Comparison of ENCODE assay signal across 8 cellular contexts in genomic region chr3:47577583-47578118, GRCh38. TPM values are rescaled to one million over a fixed set of nuclear protein-coding genes. Genes with fewer than 3 reads are reported as not detected.
DNase-seq lines count a peak whose midpoint lies in the region; ATAC-seq, FAIRE-seq and TF ChIP-seq lines count a peak whose summit lies in the region.

No MANE protein-coding gene starts in this region.

- H3K79me1 ChIP-seq in mesenchymal stem cell (replicated peaks; ENCODE audit: low read length, poor library complexity, severe bottlenecking), result no peaks in the 10 kb centered on the region

- peak overlapping the region; percentile 13 for H4K8ac ChIP-seq in mesenchymal stem cell (ENCODE audit: low read length)

- H2AFZ ChIP-seq in mesenchymal stem cell (ENCODE audit: low read depth, low read length), result peak overlapping the region; percentile 29

- TF ChIP-seq RAD21 in A549 (conservative IDR thresholded peaks at IDR 0.05 in 1 of 2, IDR thresholded peaks at IDR 0.05 in 1 of 2), result no peak

- ATAC-seq in A549 (peak; percentile 59 to 75), HG02885 (IDR thresholded peaks at IDR 0.05; ENCODE audit: poor library complexity, unreplicated experiment) (peak; percentile 13), GM19397 (IDR thresholded peaks at IDR 0.05; ENCODE audit: unreplicated experiment) (no peak)

- TF ChIP-seq POLR2A in A549 (IDR thresholded peaks at IDR 0.05; ENCODE audit: low read length) (no peak), uterus (IDR thresholded peaks at IDR 0.05) (no peak)

- CTCF ChIA-PET in A549 (lab: Yijun Ruan, JAX), result interaction anchor here (0.8 kb wide), 1 partner anchor 9 kb away, joined by 3 read pairs; no protein-coding TSS in a partner anchor

- 12% methylated on average over 10 of the region's 49 CpGs for WGBS in A549 (ENCODE audit: missing lambda C conversion rate)
- 18% methylated on average over 36 of the region's 49 CpGs for WGBS in mesenchymal stem cell

- H2BK12ac ChIP-seq in mesenchymal stem cell (ENCODE audit: low read length in 2 of 2), result no peak overlapping the region

- H4K91ac ChIP-seq in mesenchymal stem cell (ENCODE audit: low read length), result no peak overlapping the region

- no peak overlapping the region for H3K18ac ChIP-seq in mesenchymal stem cell (ENCODE audit: low read depth in 1 of 2, low read length in 2 of 2)

- H2AK5ac ChIP-seq in mesenchymal stem cell (ENCODE audit: low read length, severe bottlenecking), result no peak overlapping the region

- H3K27ac ChIP-seq in A549 (peak overlapping the region in 1 of 2 experiments; percentile 62; a peak in 3 of 6 replicates), mesenchymal stem cell (ENCODE audit: low read length, poor library complexity, severe bottlenecking) (no peak overlapping the region), uterus (no peak overlapping the region)

- no peak overlapping the region for H3K9ac ChIP-seq in mesenchymal stem cell (ENCODE audit: low read length)

- no peak for TF ChIP-seq EP300 in A549 (IDR thresholded peaks at IDR 0.05)

- H3K4me3 ChIP-seq in A549, result peak overlapping the region; percentile 92
- H3K4me3 ChIP-seq in mesenchymal stem cell (ENCODE audit: insufficient read depth in 1 of 2, low read depth in 1 of 2, low read length in 2 of 2), result peak overlapping the region; percentile 43 to 47
- peak overlapping the region; percentile 38 to 62 for H3K4me3 ChIP-seq in uterus

- no peak overlapping the region for H3K14ac ChIP-seq in mesenchymal stem cell (ENCODE audit: low read length in 2 of 2)

- H3K4me1 ChIP-seq in A549, result no peaks in the 10 kb centered on the region
- peaks cover 19% of the 10 kb centered on the region for H3K4me1 ChIP-seq in mesenchymal stem cell (ENCODE audit: control insufficient read depth, insufficient read depth, low read depth, low read length)
- peaks cover 0 to 6% of the 10 kb centered on the region in 2 donors for H3K4me1 ChIP-seq in uterus

- DNase-seq in A549 (ENCODE audit: low read depth in 1 of 2, low spot score in 1 of 2) (peak in 1 of 2 experiments; percentile 16), cerebellum (ENCODE audit: low spot score) (peak; percentile 10), mesenchymal stem cell (peak; percentile 26), uterus (peak in 1 of 2 donors; percentile 19), NCI-H2171 (lab: John Stamatoyannopoulos, UW) (no peak), SIG-M5 (lab: John Stamatoyannopoulos, UW) (no peak)

- intact Hi-C loops in uterus (cut with DNase I; ENCODE audit: low total_unique reads), result no loop called here

- POLR2A ChIA-PET in A549 (lab: Yijun Ruan, JAX), result no interaction called here

- TF ChIP-seq CTCF in A549 (IDR thresholded peaks at IDR 0.05) (no peak), uterus (IDR thresholded peaks at IDR 0.05) (no peak)

- FAIRE-seq in A549 (lab: Jason Lieb, UNC), result no peak

- no peak overlapping the region for H3K4ac ChIP-seq in mesenchymal stem cell (ENCODE audit: low read depth in 1 of 2, low read length in 2 of 2)

- H3K36me3 ChIP-seq in mesenchymal stem cell (ENCODE audit: control insufficient read depth in 1 of 2, insufficient read depth in 2 of 2, low read depth in 1 of 2, low read length in 2 of 2) (peaks cover 0 to 1% of the 10 kb centered on the region in 2 experiments), uterus (no peaks in the 10 kb centered on the region)

- peak overlapping the region in 1 of 2 experiments; percentile 9 for H3K23ac ChIP-seq in mesenchymal stem cell (ENCODE audit: low read length in 2 of 2)

- H3K27me3 ChIP-seq in mesenchymal stem cell (ENCODE audit: control insufficient read depth in 1 of 2, insufficient read depth in 1 of 2, low read length in 2 of 2), result peaks cover 38 to 69% of the 10 kb centered on the region in 2 experiments
- peaks cover 0 to 14% of the 10 kb centered on the region in 2 donors for H3K27me3 ChIP-seq in uterus

- H2BK120ac ChIP-seq in mesenchymal stem cell (ENCODE audit: low read depth, low read length), result no peak overlapping the region

- H3K4me2 ChIP-seq in A549 (peak overlapping the region; percentile 99), mesenchymal stem cell (ENCODE audit: low read length, poor library complexity, severe bottlenecking) (peak overlapping the region; percentile 65)

- H2BK15ac ChIP-seq in mesenchymal stem cell (ENCODE audit: low read depth, poor library complexity, severe bottlenecking), result no peak overlapping the region

- no peak overlapping the region for H2BK5ac ChIP-seq in mesenchymal stem cell (ENCODE audit: low read depth, low read length, poor library complexity, severe bottlenecking)

- H3K9me3 ChIP-seq in A549 (no peaks in the 10 kb centered on the region), mesenchymal stem cell (ENCODE audit: control insufficient read depth, low read length) (no peaks in the 10 kb centered on the region), uterus (no peaks in the 10 kb centered on the region)

TF ChIP-seq in A549, 52 proteins besides CTCF, POLR2A, EP300 and RAD21:
- TF ChIP-seq, protein P1, sequence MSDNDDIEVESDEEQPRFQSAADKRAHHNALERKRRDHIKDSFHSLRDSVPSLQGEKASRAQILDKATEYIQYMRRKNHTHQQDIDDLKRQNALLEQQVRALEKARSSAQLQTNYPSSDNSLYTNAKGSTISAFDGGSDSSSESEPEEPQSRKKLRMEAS (IDR thresholded peaks at IDR 0.05), result peak; percentile 89
- TF ChIP-seq E2F6 (IDR thresholded peaks at IDR 0.05; ENCODE audit: borderline replicate concordance, low read depth) (peak; percentile 92), MYC (IDR thresholded peaks at IDR 0.05; ENCODE audit: borderline replicate concordance, low read length) (no peak)

RNA-seq across cellular contexts. Expression of gene CSPG5, which starts 1.0 kb away (rescaled TPM):
- polyA plus RNA-seq in A549 (2011; rRNA removed) (0.14 and 0.38 TPM in 2 replicates), A549 (2017; fragmentation: RNase III; extraction: RNeasy Plus Mini Kit Qiagen cat#74134 plus additional on column Dnase treatment) (0.93 to 1.1 TPM (median 1.1 TPM) in 3 replicates)
- 0.42 and 0.78 TPM in 2 replicates for polyA plus RNA-seq in A549 (2012; cell fraction: cytosol; rRNA removed)
- 0.65 and 0.75 TPM in 2 replicates for polyA plus RNA-seq in A549 (2012; cell fraction: nucleus; rRNA removed)
- polyA minus RNA-seq in A549 (2011; rRNA and poly(A)+ RNA removed), result 0.08 and 0.44 TPM in 2 replicates
- total RNA-seq in cerebellum (47.6 TPM), uterus (1 to 10 TPM in 1 of 4 donors, under 1 TPM in 1, not detected in 2; 0.82 to 2.9 TPM)
- 0.10 TPM for polyA plus RNA-seq in mesenchymal stem cell (2013, experiment 1 of 2)
- 0.08 TPM for polyA plus RNA-seq in mesenchymal stem cell (2013, experiment 2 of 2)

Comparison
In these comparisons a context has a peak if more than half of its experiments do, and no peak if none do; other contexts are left out.
1. DNase-seq: peak in cerebellum (single experiment) and mesenchymal stem cell (single experiment); none in NCI-H2171 (single experiment) and SIG-M5 (single experiment).
2. RNA of gene CSPG5, which starts 1.0 kb away (total RNA-seq): 47.6 TPM in cerebellum (single experiment); 0.82 to 2.9 TPM in uterus; every median in the first group is over 10 times any median in the second.
3. Peak in every context shown above with its lines, with median percentiles within 50 percentile points of each other: H3K4me3 ChIP-seq.